ENCODE assay signal across 11 cellular contexts in the genomic region with DNA sequence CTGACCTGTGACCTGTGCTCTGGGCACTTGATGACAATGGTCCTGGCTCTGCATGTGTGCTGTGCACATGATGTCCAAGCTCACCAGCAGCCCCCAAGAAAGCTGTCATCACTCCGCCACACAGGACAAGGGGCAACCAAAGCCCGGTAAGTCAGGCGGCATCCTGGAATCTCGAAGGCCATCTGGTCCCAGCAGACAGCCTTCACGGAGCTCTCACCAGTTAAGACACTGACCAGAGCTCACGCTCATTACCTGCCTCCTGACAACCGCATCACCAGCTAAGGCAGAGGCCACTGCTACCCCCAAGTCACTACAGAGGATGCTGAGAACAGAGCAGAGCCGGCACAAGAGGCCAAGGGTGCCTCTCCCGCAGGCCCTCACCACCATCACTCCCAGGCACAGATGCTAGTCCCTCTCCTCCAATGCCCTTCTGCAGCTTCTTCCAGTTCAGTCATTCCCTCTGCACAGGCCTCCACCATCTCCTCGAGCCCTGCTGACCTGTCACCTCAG. TPM values are rescaled to one million over a fixed set of nuclear protein-coding genes. Genes with fewer than 3 reads are reported as not detected.
DNase-seq lines count a peak whose midpoint lies in the region; ATAC-seq and TF ChIP-seq lines count a peak whose summit lies in the region.
"Had no signal": no experiment of that assay in that cellular context is flagged by ENCODE, and none has a peak within 500 bp of the region (broad histone marks: within the 10 kb centered on the region; RNA-seq: fewer than 3 reads in every experiment).

No MANE protein-coding gene starts in this region.

- H3K4ac ChIP-seq in IMR-90 (ENCODE audit: low read depth, low read length): no peak overlapping the region

- H3K4me3 ChIP-seq in BLaER1 (no peak overlapping the region), IMR-90 (ENCODE audit: insufficient read depth, low read depth, low read length) (no peak overlapping the region), endodermal cell (ENCODE audit: low read length) (no peak overlapping the region), tibial nerve (no peak overlapping the region)
- H3K4me3 ChIP-seq: gastroesophageal sphincter had no signal

- DNase-seq in IMR-90 (no peak), endodermal cell (no peak), tibial nerve (ENCODE audit: low spot score in 2 of 2) (no peak), NCI-H748 (lab: John Stamatoyannopoulos, UW; ENCODE audit: unreplicated experiment) (no peak), sciatic nerve (ENCODE audit: low spot score) (no peak)
- DNase-seq: BE2C, NCI-H2029, occipital lobe had no signal

- H3K27ac ChIP-seq in BLaER1: peak overlapping the region; percentile 38
- no peak overlapping the region for H3K27ac ChIP-seq in IMR-90 (ENCODE audit: insufficient read depth, low read length)
- H3K27ac ChIP-seq in endodermal cell (ENCODE audit: low read depth, low read length): no peak overlapping the region
- H3K27ac ChIP-seq in tibial nerve: no peak overlapping the region
- H3K27ac ChIP-seq: gastroesophageal sphincter, KMS-11 had no signal

- no peak overlapping the region for H4K5ac ChIP-seq in IMR-90 (ENCODE audit: low read depth, low read length)

- H3K9me3 Mint-ChIP-seq in endodermal cell: no peaks in the 10 kb centered on the region

- H3K27ac Mint-ChIP-seq in endodermal cell: peak overlapping the region; percentile 29

- H3K9ac ChIP-seq in BLaER1 (peak overlapping the region; percentile 57), IMR-90 (ENCODE audit: low read depth, low read length) (no peak overlapping the region), endodermal cell (ENCODE audit: extremely low read depth, low read length, poor library complexity, severe bottlenecking) (no peak overlapping the region)
- H3K9ac ChIP-seq: KMS-11 had no signal

- peaks cover 23% of the 10 kb centered on the region for H3K9me1 ChIP-seq in IMR-90 (ENCODE audit: insufficient read depth, low read length)

- no peaks in the 10 kb centered on the region for H3K9me3 ChIP-seq in BLaER1
- no peaks in the 10 kb centered on the region for H3K9me3 ChIP-seq in IMR-90 (ENCODE audit: control insufficient read depth, insufficient read depth, low read length)
- H3K9me3 ChIP-seq in endodermal cell (ENCODE audit: control insufficient read depth, low read length): no peaks in the 10 kb centered on the region
- H3K9me3 ChIP-seq in tibial nerve: no peaks in the 10 kb centered on the region
- H3K9me3 ChIP-seq: BE2C, gastroesophageal sphincter had no signal

- H3K27me3 ChIP-seq in BLaER1 (no peaks in the 10 kb centered on the region), IMR-90 (ENCODE audit: control insufficient read depth, insufficient read depth, low read length) (no peaks in the 10 kb centered on the region), endodermal cell (ENCODE audit: control insufficient read depth, insufficient read depth, low read length, poor library complexity, severe bottlenecking) (no peaks in the 10 kb centered on the region), tibial nerve (no peaks in the 10 kb centered on the region)
- H3K27me3 ChIP-seq: BE2C, gastroesophageal sphincter had no signal

- no peak overlapping the region for H2BK5ac ChIP-seq in IMR-90 (ENCODE audit: low read depth, low read length, poor library complexity, severe bottlenecking)

- H3K36me3 ChIP-seq in BLaER1: peaks cover 81% of the 10 kb centered on the region
- H3K36me3 ChIP-seq in IMR-90 (ENCODE audit: control insufficient read depth, insufficient read depth, low read length): peaks cover 27% of the 10 kb centered on the region
- peaks cover 30% of the 10 kb centered on the region for H3K36me3 ChIP-seq in endodermal cell (ENCODE audit: control insufficient read depth, insufficient read depth, low read length)
- peaks cover 0 to 46% (median 15%) of the 10 kb centered on the region in 3 donors for H3K36me3 ChIP-seq in tibial nerve

- TF ChIP-seq EP300 in tibial nerve (IDR thresholded peaks at IDR 0.05): no peak

- WGBS in IMR-90 (ENCODE audit: extremely low coverage in 2 of 2, insufficient read length in 1 of 2), 2 experiments: 100% methylated on average over 2 of the region's 10 CpGs; no CpG with 5 or more reads in 1 of the 2 experiments
- 91 to 96% methylated on average over 6 to 10 of the region's 10 CpGs for WGBS in endodermal cell (ENCODE audit: insufficient coverage in 1 of 2, insufficient read length in 1 of 2), 2 experiments
- 71 to 86% methylated on average over 8 to 10 of the region's 10 CpGs for WGBS in tibial nerve, 2 donors

- H3K4me3 Mint-ChIP-seq in endodermal cell: no peak overlapping the region

- no TSS peak for BruUV-seq in IMR-90 (replicated peaks; lab: Mats Ljungman, UMichigan)

- H3K4me1 Mint-ChIP-seq in endodermal cell: peaks cover 4% of the 10 kb centered on the region

- in situ Hi-C loops in IMR-90 (cut with MboI; ENCODE audit: low sequenced_read_pairs): no loop called here

- dilution Hi-C loops in IMR-90 (cut with HindIII; ENCODE audit: low sequenced_read_pairs, unreplicated experiment): no loop called here

- TF ChIP-seq POLR2A in IMR-90 (IDR thresholded peaks at IDR 0.05; ENCODE audit: low read depth, low read length) (no peak), tibial nerve (IDR thresholded peaks at IDR 0.05) (no peak)

- no peak overlapping the region for H3K23ac ChIP-seq in IMR-90 (ENCODE audit: low read depth, low read length)

- H3K56ac ChIP-seq in IMR-90 (ENCODE audit: extremely low read depth, insufficient read depth, low read length): no peak overlapping the region

- peaks cover 66% of the 10 kb centered on the region for H3K4me1 ChIP-seq in BLaER1
- 0 out of 2 replicates have a peak, but pooled peaks cover 1% of the 10 kb centered on the region for H3K4me1 ChIP-seq in IMR-90 (ENCODE audit: control insufficient read depth, insufficient read depth, low read length)
- H3K4me1 ChIP-seq in endodermal cell (ENCODE audit: control insufficient read depth, insufficient read depth, low read length): no peaks in the 10 kb centered on the region
- peaks cover 0 to 60% (median 16%) of the 10 kb centered on the region in 4 donors for H3K4me1 ChIP-seq in tibial nerve

- intact Hi-C loops in IMR-90 (cut with micrococcal nuclease): no loop called here
- intact Hi-C loops in sciatic nerve (cut with DNase I): no loop called here

- H3K14ac ChIP-seq in IMR-90 (replicated peaks; ENCODE audit: low read depth, low read length): no peak overlapping the region

- H2BK15ac ChIP-seq in IMR-90 (ENCODE audit: low read depth, low read length): no peak overlapping the region

- no peak overlapping the region for H4K91ac ChIP-seq in IMR-90 (ENCODE audit: insufficient read depth, low read depth, low read length)

- no peak overlapping the region for H2AK9ac ChIP-seq in IMR-90 (replicated peaks; ENCODE audit: low read depth, low read length, poor library complexity)

- no peak for ATAC-seq in IMR-90 (ENCODE audit: low read depth)
- ATAC-seq in sciatic nerve: no peak

- no peak for TF ChIP-seq CTCF in IMR-90 (conservative IDR thresholded peaks at IDR 0.05; ENCODE audit: low read depth, low read length)
- TF ChIP-seq CTCF in endodermal cell (conservative IDR thresholded peaks at IDR 0.05): no peak
- TF ChIP-seq CTCF in tibial nerve (IDR thresholded peaks at IDR 0.05): no peak

- H3K18ac ChIP-seq in IMR-90 (ENCODE audit: low read depth, low read length): no peak overlapping the region

- H2BK20ac ChIP-seq in IMR-90 (ENCODE audit: low read depth, low read length): no peak overlapping the region

- peaks cover 12 to 87% of the 10 kb centered on the region in 2 experiments for H3K79me1 ChIP-seq in IMR-90 (ENCODE audit: low read depth in 1 of 2, low read length in 2 of 2)

- H2AFZ ChIP-seq in IMR-90 (replicated peaks; ENCODE audit: low read length, poor library complexity): peak overlapping the region; percentile 43

- no peak overlapping the region for H4K8ac ChIP-seq in IMR-90 (ENCODE audit: low read depth in 2 of 2, low read length in 2 of 2)

- CTCF ChIA-PET in IMR-90 (lab: Yijun Ruan, JAX): no interaction called here

- H4K20me1 ChIP-seq in BLaER1 (peaks cover 100% of the 10 kb centered on the region), IMR-90 (ENCODE audit: insufficient read depth, low read length) (peaks cover 71% of the 10 kb centered on the region)

- no peaks in the 10 kb centered on the region for H3K27me3 Mint-ChIP-seq in endodermal cell (ENCODE audit: insufficient read depth)

- TF ChIP-seq RAD21 in IMR-90 (IDR thresholded peaks at IDR 0.05; ENCODE audit: low read length): no peak

- H2AK5ac ChIP-seq in IMR-90 (ENCODE audit: low read depth, low read length): no peak overlapping the region

- H3K4me2 ChIP-seq in BLaER1 (peak overlapping the region; percentile 98), IMR-90 (ENCODE audit: low read depth, low read length) (no peak overlapping the region)
- H3K4me2 ChIP-seq: KMS-11 had no signal

- POLR2A ChIA-PET in IMR-90 (lab: Charles Lee; ENCODE audit: unreplicated experiment): no interaction called here

- no peak overlapping the region for H2BK120ac ChIP-seq in IMR-90 (ENCODE audit: low read depth, low read length)

- H3K36me3 Mint-ChIP-seq in endodermal cell (ENCODE audit: low read depth): peaks cover 21% of the 10 kb centered on the region

RNA-seq across cellular contexts. Expression of a gene that starts 10.6 kb away (rescaled TPM):
- 19.9 and 20.0 TPM in 2 replicates for total RNA-seq in IMR-90 (2012; rRNA removed)
- polyA plus RNA-seq in IMR-90 (2012; rRNA removed): 50.1 and 50.2 TPM in 2 replicates
- polyA plus RNA-seq in IMR-90 (2012; cell fraction: cytosol; rRNA removed): 36.6 and 48.1 TPM in 2 replicates
- polyA plus RNA-seq in IMR-90 (2012; cell fraction: nucleus; rRNA removed; ENCODE audit: low replicate concordance): 85.4 and 121 TPM in 2 replicates
- total RNA-seq in endodermal cell: 10 to 100 TPM; 74.8 to 79.9 TPM
- polyA plus RNA-seq in endodermal cell (2013, experiment 1 of 2): 42.2 TPM
- polyA plus RNA-seq in endodermal cell (2013, experiment 2 of 2): 39.1 TPM
- 10 to 100 TPM; 35.4 to 56.7 (median 40.7) TPM for total RNA-seq in tibial nerve
- 40.4 TPM for total RNA-seq in sciatic nerve

RNA-seq across cellular contexts. Expression of a gene that starts 19.7 kb away (rescaled TPM):
- total RNA-seq in IMR-90 (2012; rRNA removed) (0.18 and 0.28 TPM in 2 replicates), endodermal cell (1 to 10 TPM; 2.9 to 5.9 TPM), tibial nerve (1 to 10 TPM in 3 of 4 donors, under 1 TPM in 1; 0.44 to 8.6 (median 3.0) TPM), sciatic nerve (6.0 TPM)
- polyA plus RNA-seq in IMR-90 (2012; rRNA removed): 2.4 TPM in 2 replicates
- 1.1 and 1.4 TPM in 2 replicates for polyA plus RNA-seq in IMR-90 (2012; cell fraction: cytosol; rRNA removed)
- polyA plus RNA-seq in IMR-90 (2012; cell fraction: nucleus; rRNA removed; ENCODE audit: low replicate concordance): 13.1 and 45.3 TPM in 2 replicates
- polyA plus RNA-seq in endodermal cell (2013, experiment 1 of 2): 4.9 TPM
- polyA plus RNA-seq in endodermal cell (2013, experiment 2 of 2): 3.5 TPM

RNA-seq across cellular contexts. Expression of a gene that starts 31.7 kb away (rescaled TPM):
- 19.7 and 21.0 TPM in 2 replicates for total RNA-seq in IMR-90 (2012; rRNA removed)
- polyA plus RNA-seq in IMR-90 (2012; rRNA removed): 43.2 and 52.5 TPM in 2 replicates
- polyA plus RNA-seq in IMR-90 (2012; cell fraction: cytosol; rRNA removed): 67.7 and 72.0 TPM in 2 replicates
- polyA plus RNA-seq in IMR-90 (2012; cell fraction: nucleus; rRNA removed; ENCODE audit: low replicate concordance): 16.3 and 55.1 TPM in 2 replicates
- total RNA-seq in endodermal cell: 10 to 100 TPM; 43.7 to 48.5 TPM
- 38.6 TPM for polyA plus RNA-seq in endodermal cell (2013, experiment 1 of 2)
- 41.3 TPM for polyA plus RNA-seq in endodermal cell (2013, experiment 2 of 2)
- 10 to 100 TPM; 33.7 to 49.6 (median 40.5) TPM for total RNA-seq in tibial nerve
- total RNA-seq in sciatic nerve: 16.1 TPM

RNA-seq across cellular contexts. Expression of a gene that starts 35.6 kb away (rescaled TPM):
- 1.9 and 2.5 TPM in 2 replicates for total RNA-seq in IMR-90 (2012; rRNA removed)
- 22.3 and 31.1 TPM in 2 replicates for polyA plus RNA-seq in IMR-90 (2012; rRNA removed)
- polyA plus RNA-seq in IMR-90 (2012; cell fraction: cytosol; rRNA removed): 12.9 and 43.9 TPM in 2 replicates
- polyA plus RNA-seq in IMR-90 (2012; cell fraction: nucleus; rRNA removed; ENCODE audit: low replicate concordance): 101 and 104 TPM in 2 replicates
- total RNA-seq in endodermal cell: 10 to 100 TPM; 75.9 to 91.4 TPM
- 53.5 TPM for polyA plus RNA-seq in endodermal cell (2013, experiment 1 of 2)
- 51.8 TPM for polyA plus RNA-seq in endodermal cell (2013, experiment 2 of 2)
- total RNA-seq in tibial nerve: 1 to 10 TPM; 4.6 to 6.9 (median 5.9) TPM
- 6.5 TPM for total RNA-seq in sciatic nerve

RNA-seq across cellular contexts. Expression of a gene that starts 38.9 kb away (rescaled TPM):
- total RNA-seq in IMR-90 (2012; rRNA removed) (1.7 and 3.4 TPM in 2 replicates), endodermal cell (not detected), tibial nerve (1 to 10 TPM; 1.2 to 3.9 (median 2.1) TPM), sciatic nerve (1.5 TPM)
- 1.3 and 1.7 TPM in 2 replicates for polyA plus RNA-seq in IMR-90 (2012; rRNA removed)
- polyA plus RNA-seq in IMR-90 (2012; cell fraction: cytosol; rRNA removed): 0.37 and 2.0 TPM in 2 replicates
- polyA plus RNA-seq in IMR-90 (2012; cell fraction: nucleus; rRNA removed; ENCODE audit: low replicate concordance): 2.8 and 3.0 TPM in 2 replicates
- polyA plus RNA-seq in endodermal cell (2013, experiment 1 of 2): 2.1 TPM
- 1.3 TPM for polyA plus RNA-seq in endodermal cell (2013, experiment 2 of 2)
